20 cellular contexts compared by ENCODE assay signal in the genomic region with DNA sequence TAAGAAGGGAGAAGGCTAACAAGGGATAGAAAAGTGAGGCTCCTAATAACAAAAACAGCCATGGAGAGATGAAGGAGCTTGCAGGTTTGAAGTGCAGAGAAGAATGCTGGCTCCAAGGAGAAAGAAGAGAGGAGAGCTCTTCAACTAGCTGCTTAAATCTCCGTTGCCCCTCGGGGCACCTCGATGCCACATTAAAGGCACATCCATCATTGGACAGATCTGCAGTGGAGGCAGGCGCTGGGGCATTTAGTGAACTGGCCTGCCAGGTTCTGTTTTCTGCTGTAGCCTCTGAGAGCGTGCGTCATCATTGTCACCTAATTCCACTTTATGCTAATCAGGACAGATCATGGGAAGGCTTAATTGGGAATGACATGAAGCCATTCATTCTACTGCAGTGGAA.
"Had no signal": no experiment of that assay in that cellular context is flagged by ENCODE, and none has a peak within 500 bp of the region (broad histone marks: within the 10 kb centered on the region; RNA-seq: fewer than 3 reads in every experiment).

No MANE protein-coding gene starts in this region.

- H3K36me3 Mint-ChIP-seq: immature natural killer cell, mesothelial cell of epicardium, naive B cell had no signal

- H3K27ac Mint-ChIP-seq: immature natural killer cell, mesothelial cell of epicardium, naive B cell had no signal

- H3K27me3 Mint-ChIP-seq: naive B cell had no signal

- H3K27ac ChIP-seq: colonic mucosa, dorsolateral prefrontal cortex, esophagus muscularis mucosa, foreskin keratinocyte, gastroesophageal sphincter, heart left ventricle, hepatocyte, left lung, lower lobe of right lung had no signal

- H3K4me1 ChIP-seq: colonic mucosa, esophagus muscularis mucosa, foreskin keratinocyte, gastroesophageal sphincter, heart left ventricle, left lung, lower lobe of right lung had no signal

- H3K4me1 Mint-ChIP-seq: immature natural killer cell, naive B cell had no signal

- H3K36me3 ChIP-seq: colonic mucosa, esophagus muscularis mucosa, gastroesophageal sphincter, heart left ventricle, left lung, lower lobe of right lung had no signal

- H3K9me3 Mint-ChIP-seq: mesothelial cell of epicardium had no signal

- H3K4me2 ChIP-seq: hepatocyte had no signal

- H3K4me3 ChIP-seq: colonic mucosa, dorsolateral prefrontal cortex, esophagus muscularis mucosa, gastroesophageal sphincter, heart left ventricle, hepatocyte, left lung, lower lobe of right lung, mucosa of descending colon had no signal

- H3K27me3 ChIP-seq: colonic mucosa, dorsolateral prefrontal cortex, esophagus muscularis mucosa, foreskin keratinocyte, gastroesophageal sphincter, heart left ventricle, hepatocyte, left lung had no signal

- H3K9me3 ChIP-seq: colonic mucosa, esophagus muscularis mucosa, gastroesophageal sphincter, heart left ventricle, left lung, lower lobe of right lung, mucosa of descending colon had no signal

- H3K79me2 ChIP-seq: hepatocyte had no signal

- DNase-seq: colonic mucosa; dermis blood vessel endothelial cell; dorsolateral prefrontal cortex; effector CD4-positive, alpha-beta T cell; effector memory CD4-positive, alpha-beta T cell; foreskin keratinocyte; heart left ventricle; hypothalamus; immature natural killer cell; left cardiac atrium; left lung; left ventricle myocardium superior; lower lobe of right lung; mesenchymal stem cell; mucosa of descending colon; naive B cell had no signal

- H2AFZ ChIP-seq: hepatocyte had no signal

- H3K4me3 Mint-ChIP-seq: immature natural killer cell, mesothelial cell of epicardium, naive B cell had no signal
